Comparison of ENCODE assay signal across 19 cellular contexts in the genomic region with DNA sequence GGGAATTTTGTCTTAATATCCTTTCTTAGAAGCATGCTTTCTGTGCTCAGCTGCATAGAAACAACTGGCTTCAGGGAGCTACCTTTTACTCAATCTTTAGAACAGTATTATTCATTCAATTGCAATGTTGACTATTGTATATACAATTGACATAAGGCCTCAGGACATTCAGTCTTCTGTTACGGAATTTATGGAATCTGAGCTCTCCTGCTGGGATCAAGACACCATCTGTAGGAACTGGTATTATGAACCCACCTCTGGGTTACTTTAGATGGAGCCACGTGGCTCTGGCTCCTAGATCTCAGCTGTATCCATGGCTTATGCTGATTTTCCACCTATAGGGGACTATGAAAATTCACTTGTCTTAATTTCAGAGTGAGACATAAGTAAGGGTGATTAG.
DNase-seq lines count a peak whose midpoint lies in the region; ATAC-seq and TF ChIP-seq lines count a peak whose summit lies in the region.
"Had no signal": no experiment of that assay in that cellular context is flagged by ENCODE, and none has a peak within 500 bp of the region (broad histone marks: within the 10 kb centered on the region; RNA-seq: fewer than 3 reads in every experiment).

No MANE protein-coding gene starts in this region.

- TF ChIP-seq CTCF in PC-3 (conservative IDR thresholded peaks at IDR 0.05; ENCODE audit: low read depth, low read length) (no peak), choroid plexus epithelial cell (conservative IDR thresholded peaks at IDR 0.05; ENCODE audit: low read depth, low read length) (no peak)

- no peaks in the 10 kb centered on the region for H3F3A ChIP-seq in PC-3 (ENCODE audit: low read length, unreplicated experiment)

- DNase-seq in H4 (ENCODE audit: low spot score) (peak; percentile 21), PC-3 (peak; percentile 7), choroid plexus epithelial cell (ENCODE audit: low read depth) (peak; percentile 88), mesendoderm (peak; percentile 82), NCI-H1436 (lab: John Stamatoyannopoulos, UW) (no peak), T-helper 1 cell (no peak), OCI-M1 (lab: John Stamatoyannopoulos, UW) (no peak)
- DNase-seq: CD8-positive, alpha-beta memory T cell; DMS79 treated with DMSO at 0.1 percent for 48 hours; GM23248; NCI-H187 treated with DMSO at 0.1 percent for 48 hours; NCI-H345; NK-92 treated with Interleukin-12 subunit alpha and Interleukin-12 subunit beta, amount 100 ng/mL, for 24 hours; pancreas; RPMI8226; stimulated activated CD4-positive, alpha-beta T cell treated with anti-CD3 and anti-CD28 coated beads, Interleukin-1b, Interleukin-23, amount 100 ng/mL, for 48 hours; stimulated activated naive CD4-positive, alpha-beta T cell treated with Interleukin-2 at 50 U/mL for 16 hours had no signal

- BruUV-seq in PC-3 (replicated peaks; lab: Mats Ljungman, UMichigan): no TSS peak

- no peak overlapping the region for H4K8ac ChIP-seq in mesendoderm (ENCODE audit: low read depth, low read length)

- no peaks in the 10 kb centered on the region for H3K79me1 ChIP-seq in mesendoderm (ENCODE audit: low read length)

- H3K9me2 ChIP-seq in PC-3 (replicated peaks; ENCODE audit: low read length): no peaks in the 10 kb centered on the region

- H3K36me3 ChIP-seq in PC-3 (ENCODE audit: low read depth, low read length) (no peaks in the 10 kb centered on the region), mesendoderm (ENCODE audit: control insufficient read depth, insufficient read depth, low read length) (no peaks in the 10 kb centered on the region)
- H3K36me3 ChIP-seq: pancreas, tibial nerve had no signal

- no peak overlapping the region for H3K23ac ChIP-seq in mesendoderm (ENCODE audit: low read length)

- H3K4me2 ChIP-seq in PC-3 (ENCODE audit: low read length): no peak overlapping the region
- H3K4me2 ChIP-seq in mesendoderm (ENCODE audit: low read length): no peak overlapping the region

- H3K27me3 ChIP-seq in PC-3 (ENCODE audit: low read length) (no peaks in the 10 kb centered on the region), mesendoderm (ENCODE audit: insufficient read depth, low read length, poor library complexity) (no peaks in the 10 kb centered on the region)
- H3K27me3 ChIP-seq: pancreas, tibial nerve had no signal

- H3K56ac ChIP-seq in mesendoderm (ENCODE audit: low read length): no peak overlapping the region

- H2BK5ac ChIP-seq in mesendoderm (ENCODE audit: low read length): no peak overlapping the region

- H3K4me1 ChIP-seq in PC-3 (ENCODE audit: insufficient read depth, low read length) (no peaks in the 10 kb centered on the region), mesendoderm (ENCODE audit: control insufficient read depth, low read depth, low read length) (peaks cover 2% of the 10 kb centered on the region)
- H3K4me1 ChIP-seq: pancreas, tibial nerve had no signal

- no peak overlapping the region for H2AFZ ChIP-seq in PC-3 (ENCODE audit: low read length)
- H2AFZ ChIP-seq: GM23248 had no signal

- no peak overlapping the region for H2BK120ac ChIP-seq in mesendoderm (ENCODE audit: low read depth, low read length)

- POLR2A ChIA-PET in PC-3 (lab: Charles Lee; ENCODE audit: unreplicated experiment): no interaction called here

- H3K79me2 ChIP-seq in PC-3 (ENCODE audit: low read length) (no peaks in the 10 kb centered on the region), mesendoderm (ENCODE audit: control insufficient read depth, insufficient read depth, low read length) (no peaks in the 10 kb centered on the region)

- H3K9ac ChIP-seq in PC-3 (ENCODE audit: low read length) (no peak overlapping the region), mesendoderm (ENCODE audit: low read length) (no peak overlapping the region)
- H3K9ac ChIP-seq: GM23248 had no signal

- no peaks in the 10 kb centered on the region for H3K9me3 ChIP-seq in PC-3 (ENCODE audit: low read length)
- H3K9me3 ChIP-seq: pancreas, tibial nerve had no signal

- no peak overlapping the region for H3K18ac ChIP-seq in mesendoderm (ENCODE audit: low read length)

- CTCF ChIA-PET in PC-3 (lab: Charles Lee): no interaction called here

- ATAC-seq in PC-3: peak; percentile 35; the same call in 1 of the 2 replicates
- ATAC-seq in GM21390 (IDR thresholded peaks at IDR 0.05; ENCODE audit: unreplicated experiment): no peak
- ATAC-seq: pancreas had no signal

- H3K27ac ChIP-seq in PC-3 (ENCODE audit: low read length) (no peak overlapping the region), mesendoderm (ENCODE audit: low read depth, low read length) (no peak overlapping the region)
- H3K27ac ChIP-seq: GM23248, pancreas, tibial nerve had no signal

- no peak overlapping the region for H2AK5ac ChIP-seq in mesendoderm (ENCODE audit: low read length)

- H3K4ac ChIP-seq in mesendoderm (ENCODE audit: low read depth, low read length): no peak overlapping the region

- no peaks in the 10 kb centered on the region for H4K20me1 ChIP-seq in PC-3 (ENCODE audit: low read length)

- intact Hi-C loops in PC-3 (cut with micrococcal nuclease): no loop called here

- H3K4me3 ChIP-seq in PC-3 (ENCODE audit: low read length) (no peak overlapping the region), choroid plexus epithelial cell (ENCODE audit: low read depth, low read length) (no peak overlapping the region), mesendoderm (ENCODE audit: low read length) (no peak overlapping the region)
- H3K4me3 ChIP-seq: GM23248, pancreas, tibial nerve had no signal

- no CpG with 5 or more reads among the region's 2 CpGs for WGBS in mesendoderm (ENCODE audit: extremely low coverage, insufficient coverage, low lambda C conversion rate)

- no peak overlapping the region for H4K5ac ChIP-seq in mesendoderm (ENCODE audit: low read length)

- no peak overlapping the region for H2BK15ac ChIP-seq in mesendoderm (replicated peaks; ENCODE audit: low read depth)

Comparison
In these comparisons a context has a peak if more than half of its experiments do, and no peak if none do; other contexts are left out.
1. DNase-seq: peak in H4 (single experiment), PC-3 (single experiment), choroid plexus epithelial cell (single experiment) and mesendoderm (single experiment); none in NCI-H1436 (single experiment), T-helper 1 cell (0 of 5) and OCI-M1 (single experiment).